Comparison of ENCODE assay signal across 8 cellular contexts in genomic region chr1:6700853-6701436, GRCh38. TPM values are rescaled to one million over a fixed set of nuclear protein-coding genes. Genes with fewer than 3 reads are reported as not detected.
DNase-seq lines count a peak whose midpoint lies in the region; ATAC-seq and TF ChIP-seq lines count a peak whose summit lies in the region.

No MANE protein-coding gene starts in this region.

- H3K4me1 ChIP-seq in CD4-positive, CD25-positive, alpha-beta regulatory T cell (ENCODE audit: control insufficient read depth, insufficient read depth, low read length, poor library complexity, severe bottlenecking), result peaks cover 16% of the 10 kb centered on the region
- peaks cover 1% of the 10 kb centered on the region for H3K4me1 ChIP-seq in urinary bladder (ENCODE audit: insufficient read depth)

- H3K27ac ChIP-seq in CD4-positive, CD25-positive, alpha-beta regulatory T cell (ENCODE audit: insufficient read depth, low read length, poor library complexity, severe bottlenecking), result peak overlapping the region; percentile 75
- H3K27ac ChIP-seq in urinary bladder (ENCODE audit: low read depth), result no peak overlapping the region

- H3K9me3 ChIP-seq in CD4-positive, CD25-positive, alpha-beta regulatory T cell (ENCODE audit: control insufficient read depth in 2 of 2, low read length in 2 of 2), result no peaks in the 10 kb centered on the region

- TF ChIP-seq CTCF in astrocyte of the cerebellum (IDR thresholded peaks at IDR 0.05; ENCODE audit: low read depth, low read length, missing control alignments), result no peak
- no peak for TF ChIP-seq CTCF in lower leg skin (IDR thresholded peaks at IDR 0.05)

- peak overlapping the region in 2 of 3 donors; percentile 89 to 90 for H3K27ac Mint-ChIP-seq in CD4-positive, CD25-positive, alpha-beta regulatory T cell

- no peak for ATAC-seq in CD4-positive, CD25-positive, alpha-beta regulatory T cell (ENCODE audit: low read depth in 2 of 2)
- ATAC-seq in HG03175 (IDR thresholded peaks at IDR 0.05; ENCODE audit: unreplicated experiment) (peak; percentile 19), GM18498 (IDR thresholded peaks at IDR 0.05; ENCODE audit: unreplicated experiment) (no peak), GM18870 (IDR thresholded peaks at IDR 0.05; ENCODE audit: unreplicated experiment) (no peak)

- intact Hi-C loops in lower leg skin (cut with DNase I; ENCODE audit: low total_unique reads), result no loop called here

- TF ChIP-seq POLR2A in lower leg skin (IDR thresholded peaks at IDR 0.05), result no peak

- peaks cover 6% of the 10 kb centered on the region for H3K36me3 Mint-ChIP-seq in CD4-positive, CD25-positive, alpha-beta regulatory T cell

- H3K4me1 Mint-ChIP-seq in CD4-positive, CD25-positive, alpha-beta regulatory T cell, result peaks cover 0 to 32% (median 22%) of the 10 kb centered on the region in 4 donors

- no peaks in the 10 kb centered on the region for H3K27me3 ChIP-seq in CD4-positive, CD25-positive, alpha-beta regulatory T cell (ENCODE audit: control insufficient read depth, insufficient read depth, low read length)

- no peak for DNase-seq in CD4-positive, CD25-positive, alpha-beta regulatory T cell
- DNase-seq in astrocyte of the cerebellum (ENCODE audit: low read depth) (no peak), lower leg skin (ENCODE audit: low spot score in 2 of 2) (no peak), amniotic stem cell (lab: John Stamatoyannopoulos, UW) (no peak)

- H3K36me3 ChIP-seq in CD4-positive, CD25-positive, alpha-beta regulatory T cell (ENCODE audit: control insufficient read depth, insufficient read depth, low read length), result no peaks in the 10 kb centered on the region
- no peaks in the 10 kb centered on the region for H3K36me3 ChIP-seq in urinary bladder (ENCODE audit: insufficient read depth)

- no peaks in the 10 kb centered on the region for H3K9me3 Mint-ChIP-seq in CD4-positive, CD25-positive, alpha-beta regulatory T cell

- 5 to 7% methylated on average over 15 of the region's 24 CpGs for WGBS in lower leg skin, 2 donors
- 5% methylated on average over 24 of the region's 24 CpGs for WGBS in urinary bladder

- in situ Hi-C loops in astrocyte of the cerebellum (cut with HindIII; ENCODE audit: low sequenced_read_pairs), result no loop called here

- peak overlapping the region; percentile 79 for H3K4me3 ChIP-seq in CD4-positive, CD25-positive, alpha-beta regulatory T cell (ENCODE audit: low read depth, low read length)
- peak overlapping the region; percentile 99 for H3K4me3 ChIP-seq in astrocyte of the cerebellum (ENCODE audit: low read depth, low read length)
- peak overlapping the region; percentile 84 for H3K4me3 ChIP-seq in lower leg skin (ENCODE audit: low read depth, poor library complexity, severe bottlenecking)
- peak overlapping the region; percentile 95 for H3K4me3 ChIP-seq in urinary bladder (ENCODE audit: low read depth, low read length)

- H3K27me3 Mint-ChIP-seq in CD4-positive, CD25-positive, alpha-beta regulatory T cell, result no peaks in the 10 kb centered on the region

- peak overlapping the region; percentile 84 to 96 (median 89) for H3K4me3 Mint-ChIP-seq in CD4-positive, CD25-positive, alpha-beta regulatory T cell

RNA-seq across cellular contexts. Expression of gene DNAJC11, which starts 0.7 kb away (rescaled TPM):
- total RNA-seq in CD4-positive, CD25-positive, alpha-beta regulatory T cell, result 41.4 TPM
- polyA plus RNA-seq in CD4-positive, CD25-positive, alpha-beta regulatory T cell, result 10 to 100 TPM; 10.4 to 18.9 (median 15.0) TPM
- total RNA-seq in lower leg skin, result 10 to 100 TPM; 22.1 to 37.1 (median 27.3) TPM
- 28.3 TPM for total RNA-seq in urinary bladder
- polyA plus RNA-seq in urinary bladder, result 29.0 TPM
